Comparison of ENCODE assay signal across 12 cellular contexts in genomic region chr5:157949520-157949919, GRCh38.
DNase-seq lines count a peak whose midpoint lies in the region; ATAC-seq and TF ChIP-seq lines count a peak whose summit lies in the region.
"Had no signal": no experiment of that assay in that cellular context is flagged by ENCODE, and none has a peak within 500 bp of the region (broad histone marks: within the 10 kb centered on the region; RNA-seq: fewer than 3 reads in every experiment).

No MANE protein-coding gene starts in this region.

- DNase-seq in cardiac muscle cell (ENCODE audit: low read depth in 1 of 2, low spot score in 1 of 2) (no peak), heart left ventricle (no peak), esophagus squamous epithelium (lab: John Stamatoyannopoulos, UW) (no peak), neuronal stem cell (ENCODE audit: low spot score) (no peak), vagina (ENCODE audit: extremely low spot score in 2 of 2) (no peak)
- no peak for DNase-seq in effector CD4-positive, alpha-beta T cell
- DNase-seq: 8988T had no signal

- no peaks in the 10 kb centered on the region for H3K36me3 ChIP-seq in cardiac muscle cell
- H3K36me3 ChIP-seq in heart left ventricle, result no peaks in the 10 kb centered on the region
- no peaks in the 10 kb centered on the region for H3K36me3 ChIP-seq in esophagus squamous epithelium
- no peaks in the 10 kb centered on the region for H3K36me3 ChIP-seq in neuronal stem cell (replicated peaks in 1 of 2; ENCODE audit: control insufficient read depth in 2 of 2, insufficient read depth in 2 of 2, low read length in 2 of 2)
- H3K36me3 ChIP-seq in vagina, result no peaks in the 10 kb centered on the region
- H3K36me3 ChIP-seq: spleen had no signal

- H3K14ac ChIP-seq in neuronal stem cell (ENCODE audit: low read length), result no peak overlapping the region

- TF ChIP-seq POLR2A in heart left ventricle (IDR thresholded peaks at IDR 0.05) (no peak), esophagus squamous epithelium (IDR thresholded peaks at IDR 0.05) (no peak), vagina (IDR thresholded peaks at IDR 0.05) (no peak)

- H2AFZ ChIP-seq in neuronal stem cell (ENCODE audit: low read length), result peak overlapping the region; percentile 78

- H4K8ac ChIP-seq in neuronal stem cell (ENCODE audit: low read depth, low read length), result no peak overlapping the region

- no peaks in the 10 kb centered on the region for H3K9me3 ChIP-seq in cardiac muscle cell (ENCODE audit: low read depth)
- no peaks in the 10 kb centered on the region for H3K9me3 ChIP-seq in heart left ventricle
- no peaks in the 10 kb centered on the region for H3K9me3 ChIP-seq in esophagus squamous epithelium
- H3K9me3 ChIP-seq in neuronal stem cell (replicated peaks in 1 of 2; ENCODE audit: control insufficient read depth in 2 of 2, insufficient read depth in 1 of 2, low read depth in 1 of 2, low read length in 2 of 2), result no peaks in the 10 kb centered on the region
- H3K9me3 ChIP-seq in vagina, result no peaks in the 10 kb centered on the region
- H3K9me3 ChIP-seq: SK-N-SH, spleen had no signal

- no peak for ATAC-seq in heart left ventricle
- no peak for ATAC-seq in GM21423 (IDR thresholded peaks at IDR 0.05; ENCODE audit: unreplicated experiment)
- no peak for ATAC-seq in GM18907 (IDR thresholded peaks at IDR 0.05; ENCODE audit: unreplicated experiment)

- intact Hi-C loops in heart left ventricle (cut with DNase I) (loop anchor here (1.0 to 5.0 kb wide), 11 partner anchors 35 to 187 kb away; partner anchors contain the start of gene CLINT1 (in 5 of the 10)), esophagus squamous epithelium (cut with DNase I) (no loop called here), vagina (cut with DNase I) (no loop called here)

- H3K4me3 ChIP-seq in cardiac muscle cell, result no peak overlapping the region
- H3K4me3 ChIP-seq in heart left ventricle, result no peak overlapping the region
- H3K4me3 ChIP-seq in esophagus squamous epithelium, result no peak overlapping the region
- no peak overlapping the region for H3K4me3 ChIP-seq in neuronal stem cell (ENCODE audit: low read length in 2 of 2)
- H3K4me3 ChIP-seq in vagina, result no peak overlapping the region

- H2BK120ac ChIP-seq in neuronal stem cell (ENCODE audit: low read depth, low read length), result no peak overlapping the region

- H3K18ac ChIP-seq in neuronal stem cell (ENCODE audit: low read length), result peak overlapping the region; percentile 76

- no peak overlapping the region for H3K23ac ChIP-seq in neuronal stem cell (ENCODE audit: low read depth, low read length, poor library complexity)

- H3K9ac ChIP-seq in neuronal stem cell (ENCODE audit: low read depth, low read length, poor library complexity), result no peak overlapping the region
- H3K9ac ChIP-seq: SK-N-SH had no signal

- H3K27ac ChIP-seq in cardiac muscle cell, result peak overlapping the region; percentile 91
- peak overlapping the region in 1 of 12 donors; percentile 73 for H3K27ac ChIP-seq in heart left ventricle
- peak overlapping the region in 3 of 4 donors; percentile 66 to 74 (median 69) for H3K27ac ChIP-seq in esophagus squamous epithelium
- no peak overlapping the region for H3K27ac ChIP-seq in neuronal stem cell (replicated peaks; ENCODE audit: low read length)
- peak overlapping the region; percentile 65 for H3K27ac ChIP-seq in vagina
- H3K27ac ChIP-seq: dorsolateral prefrontal cortex, spleen had no signal

- H2BK5ac ChIP-seq in neuronal stem cell (ENCODE audit: low read length), result no peak overlapping the region

- WGBS in heart left ventricle, 4 donors, result 94 to 100% (median 99%) methylated on average over 1 of the region's 1 CpG
- 93 to 100% methylated on average over 1 of the region's 1 CpG for WGBS in esophagus squamous epithelium, 2 donors
- WGBS in neuronal stem cell (ENCODE audit: extremely low coverage in 2 of 2, insufficient read length in 2 of 2, insufficient replicate concordance in 1 of 2), 2 donors, result no CpG with 5 or more reads among the region's 1 CpG

- H3K4me1 ChIP-seq in cardiac muscle cell (ENCODE audit: low read depth) (peaks cover 9% of the 10 kb centered on the region), heart left ventricle (peaks cover 0 to 9% (median 4%) of the 10 kb centered on the region in 12 donors), esophagus squamous epithelium (peaks cover 0 to 25% (median 7%) of the 10 kb centered on the region in 3 donors), neuronal stem cell (ENCODE audit: control insufficient read depth in 2 of 2, insufficient read depth in 1 of 2, low read depth in 1 of 2, low read length in 2 of 2) (peaks cover 2% of the 10 kb centered on the region in 2 donors), vagina (peaks cover 12% of the 10 kb centered on the region)

- H2AK5ac ChIP-seq in neuronal stem cell (ENCODE audit: low read depth, low read length), result no peak overlapping the region

- no peak overlapping the region for H3K4me2 ChIP-seq in neuronal stem cell (ENCODE audit: insufficient read depth, low read length, poor library complexity, severe bottlenecking)
- H3K4me2 ChIP-seq: SK-N-SH had no signal

- no peak overlapping the region for H4K91ac ChIP-seq in neuronal stem cell (ENCODE audit: low read depth, low read length, poor library complexity)

- no peak overlapping the region for H2BK15ac ChIP-seq in neuronal stem cell (ENCODE audit: low read length)

- H3K27me3 ChIP-seq in cardiac muscle cell, result no peaks in the 10 kb centered on the region
- H3K27me3 ChIP-seq in heart left ventricle, result no peaks in the 10 kb centered on the region
- H3K27me3 ChIP-seq in esophagus squamous epithelium, result no peaks in the 10 kb centered on the region
- H3K27me3 ChIP-seq in neuronal stem cell (ENCODE audit: control insufficient read depth in 3 of 3, insufficient read depth in 3 of 3, low read depth in 1 of 3, low read length in 3 of 3), result no peaks in the 10 kb centered on the region
- H3K27me3 ChIP-seq in vagina, result no peaks in the 10 kb centered on the region

- no peak overlapping the region for H3K4ac ChIP-seq in neuronal stem cell (ENCODE audit: low read length)

- H3K79me1 ChIP-seq in neuronal stem cell (ENCODE audit: low read depth, low read length), result no peaks in the 10 kb centered on the region

- H2BK12ac ChIP-seq in neuronal stem cell (ENCODE audit: low read length), result peak overlapping the region; percentile 2

- TF ChIP-seq CTCF in cardiac muscle cell (IDR thresholded peaks at IDR 0.05; ENCODE audit: low read depth, low read length) (no peak), heart left ventricle (IDR thresholded peaks at IDR 0.05) (no peak), esophagus squamous epithelium (IDR thresholded peaks at IDR 0.05) (no peak), vagina (IDR thresholded peaks at IDR 0.05) (no peak)

Comparison
In these comparisons a context has a peak if more than half of its experiments do, and no peak if none do; other contexts are left out.
1. intact Hi-C loops: an anchor here in heart left ventricle (1.0 to 5.0 kb wide); none called in esophagus squamous epithelium and vagina.